In genomic region chr1:44811234-44811633, GRCh38 we compare ENCODE assay signal across 8 cellular contexts. TPM values are rescaled to one million over a fixed set of nuclear protein-coding genes. Genes with fewer than 3 reads are reported as not detected.
A peak's percentile ranks its signal among the peaks of the same experiment; 100 is the strongest.
DNase-seq lines count a peak whose midpoint lies in the region; ATAC-seq, FAIRE-seq and TF ChIP-seq lines count a peak whose summit lies in the region.

No MANE protein-coding gene starts in this region.

- no peaks in the 10 kb centered on the region for H3K27me3 Mint-ChIP-seq in astrocyte (ENCODE audit: low read depth, unreplicated experiment)
- H3K27me3 Mint-ChIP-seq in mesothelial cell of epicardium (ENCODE audit: low read depth) = no peaks in the 10 kb centered on the region

- peak overlapping the region; percentile 88 for H3K27ac ChIP-seq in astrocyte (ENCODE audit: low read depth, low read length)
- H3K27ac ChIP-seq in tibial artery = peak overlapping the region; percentile 94 to 97

- no peaks in the 10 kb centered on the region for H3K9me3 Mint-ChIP-seq in astrocyte (ENCODE audit: unreplicated experiment)
- H3K9me3 Mint-ChIP-seq in mesothelial cell of epicardium = no peaks in the 10 kb centered on the region

- TF ChIP-seq CTCF in astrocyte (IDR thresholded peaks at IDR 0.05; ENCODE audit: insufficient read depth, low read depth, low read length) (no peak), mesothelial cell of epicardium (IDR thresholded peaks at IDR 0.05; ENCODE audit: unreplicated experiment) (no peak), tibial artery (IDR thresholded peaks at IDR 0.05) (no peak)

- no peak for FAIRE-seq in astrocyte (lab: Jason Lieb, UNC)

- peaks cover 10% of the 10 kb centered on the region for H4K20me1 ChIP-seq in astrocyte (ENCODE audit: insufficient read depth, low read length)

- ATAC-seq in HG03039 (IDR thresholded peaks at IDR 0.05; ENCODE audit: unreplicated experiment) = no peak

- H3K27me3 ChIP-seq in astrocyte (ENCODE audit: insufficient read depth, low read length) = no peaks in the 10 kb centered on the region
- no peaks in the 10 kb centered on the region for H3K27me3 ChIP-seq in tibial artery

- H3K36me3 Mint-ChIP-seq in astrocyte (ENCODE audit: low read depth, unreplicated experiment) = peaks cover 18% of the 10 kb centered on the region
- H3K36me3 Mint-ChIP-seq in mesothelial cell of epicardium = peaks cover 15% of the 10 kb centered on the region

- peaks cover 18% of the 10 kb centered on the region for H3K36me3 ChIP-seq in astrocyte (ENCODE audit: insufficient read depth, low read length)
- H3K36me3 ChIP-seq in tibial artery = peaks cover 0 to 17% (median 3%) of the 10 kb centered on the region in 3 donors

- peak overlapping the region; percentile 68 for H3K9ac ChIP-seq in astrocyte (ENCODE audit: low read length)

- H3K4me3 Mint-ChIP-seq in astrocyte (ENCODE audit: unreplicated experiment) (peak overlapping the region; percentile 40), mesothelial cell of epicardium (no peak overlapping the region)

- peaks cover 39% of the 10 kb centered on the region for H3K79me2 ChIP-seq in astrocyte (ENCODE audit: insufficient read depth, low read length)

- peak overlapping the region; percentile 86 for H3K4me2 ChIP-seq in astrocyte (ENCODE audit: low read length)

- H3K4me1 ChIP-seq in astrocyte (ENCODE audit: insufficient read depth, low read length) (peaks cover 79% of the 10 kb centered on the region), tibial artery (peaks cover 16 to 80% (median 69%) of the 10 kb centered on the region in 4 donors)

- peaks cover 69% of the 10 kb centered on the region for H3K4me1 Mint-ChIP-seq in astrocyte (ENCODE audit: low read depth, unreplicated experiment)
- H3K4me1 Mint-ChIP-seq in mesothelial cell of epicardium = peaks cover 52% of the 10 kb centered on the region

- H3K27ac Mint-ChIP-seq in astrocyte (ENCODE audit: unreplicated experiment) = peak overlapping the region; percentile 99
- H3K27ac Mint-ChIP-seq in mesothelial cell of epicardium = peak overlapping the region; percentile 71

- H2AFZ ChIP-seq in astrocyte (ENCODE audit: low read depth, low read length) = no peak overlapping the region

- intact Hi-C loops in tibial artery (cut with DNase I; ENCODE audit: low total_unique reads) = no loop called here

- DNase-seq in activated effector memory CD4-positive, alpha-beta T cell treated with anti-CD3 and anti-CD28 coated beads, Interleukin-2, amount 50 U/mL, for 16 hours = peak; percentile 34
- no peak for DNase-seq in activated effector memory CD4-positive, alpha-beta T cell treated with Interleukin-2 at 50 U/mL for 16 hours
- DNase-seq in astrocyte (ENCODE audit: low read depth) (no peak), mesothelial cell of epicardium (ENCODE audit: low spot score in 2 of 2, unreplicated experiment in 2 of 2) (no peak), tibial artery (no peak), NOMO-1 treated with dmso at 0.1 percent for 144 hours (lab: John Stamatoyannopoulos, UW; ENCODE audit: unreplicated experiment) (no peak), NCI-H187 treated with DMSO at 0.1 percent for 48 hours (lab: John Stamatoyannopoulos, UW) (no peak)

- H3K9me3 ChIP-seq in astrocyte (ENCODE audit: insufficient read depth, low read depth, low read length) (no peaks in the 10 kb centered on the region), tibial artery (no peaks in the 10 kb centered on the region)

- H3K4me3 ChIP-seq in astrocyte (ENCODE audit: insufficient read depth, low read depth, low read length) (peak overlapping the region; percentile 42), tibial artery (no peak overlapping the region)

RNA-seq across cellular contexts. Expression of gene BTBD19, which starts 2.9 kb away (rescaled TPM):
- total RNA-seq in astrocyte (30.3 and 30.6 TPM in 2 replicates), mesothelial cell of epicardium (33.6 to 43.7 TPM (median 38.3 TPM) in 3 replicates)

RNA-seq across cellular contexts. Expression of gene DYNLT4, which starts 4.1 kb away (rescaled TPM):
- total RNA-seq in astrocyte (0.50 and 0.53 TPM in 2 replicates), mesothelial cell of epicardium (0.31 to 0.72 TPM (median 0.47 TPM) in 3 replicates)

RNA-seq across cellular contexts. Expression of gene PLK3, which starts 11.1 kb away (rescaled TPM):
- 62.0 and 66.4 TPM in 2 replicates for total RNA-seq in astrocyte
- 24.7 to 27.5 TPM (median 27.4 TPM) in 3 replicates for total RNA-seq in mesothelial cell of epicardium

RNA-seq across cellular contexts. Expression of gene BEST4, which starts 23.3 kb away (rescaled TPM):
- 0.26 TPM in 1 of 2 replicates, not detected in the other for total RNA-seq in astrocyte
- 1.4 to 1.7 TPM (median 1.4 TPM) in 3 replicates for total RNA-seq in mesothelial cell of epicardium

RNA-seq across cellular contexts. Expression of gene PTCH2, which starts 31.8 kb away (rescaled TPM):
- total RNA-seq in astrocyte (0.65 and 0.89 TPM in 2 replicates), mesothelial cell of epicardium (1.4 to 1.7 TPM (median 1.4 TPM) in 3 replicates)
